8 cellular contexts compared by ENCODE assay signal in genomic region chr9:33924978-33925797, GRCh38.
DNase-seq lines count a peak whose midpoint lies in the region; ATAC-seq and TF ChIP-seq lines count a peak whose summit lies in the region.

No MANE protein-coding gene starts in this region.

- H3K27ac Mint-ChIP-seq in activated naive CD4-positive, alpha-beta T cell treated with anti-CD3 and anti-CD28 coated beads, Interleukin-2, amount 10 ng/mL, durations not matched to agents 7 days and 5 days: peak overlapping the region; percentile 37

- no peak overlapping the region for H3K9ac ChIP-seq in MM.1S (ENCODE audit: low read length)

- no peak overlapping the region for H3K4me3 ChIP-seq in MM.1S (ENCODE audit: low read length)

- no peak overlapping the region for H2AFZ ChIP-seq in MM.1S (ENCODE audit: low read length)

- peaks cover 13% of the 10 kb centered on the region for H3K79me2 ChIP-seq in MM.1S (ENCODE audit: low read length)

- H3F3A ChIP-seq in MM.1S (ENCODE audit: insufficient read depth, low read length): no peaks in the 10 kb centered on the region

- intact Hi-C loops in left ventricle myocardium superior (cut with micrococcal nuclease): no loop called here

- no peaks in the 10 kb centered on the region for H4K20me1 ChIP-seq in MM.1S (ENCODE audit: insufficient read depth, low read length)

- ATAC-seq in left ventricle myocardium superior (peak; percentile 72), HG02763 (IDR thresholded peaks at IDR 0.05; ENCODE audit: unreplicated experiment) (no peak), GM19397 (IDR thresholded peaks at IDR 0.05; ENCODE audit: unreplicated experiment) (no peak)

- no peaks in the 10 kb centered on the region for H3K4me1 Mint-ChIP-seq in activated naive CD4-positive, alpha-beta T cell treated with anti-CD3 and anti-CD28 coated beads, Interleukin-2, amount 10 ng/mL, durations not matched to agents 7 days and 5 days

- H3K9me2 ChIP-seq in MM.1S (replicated peaks; ENCODE audit: insufficient read depth, low read length): no peaks in the 10 kb centered on the region

- H3K36me3 Mint-ChIP-seq in activated naive CD4-positive, alpha-beta T cell treated with anti-CD3 and anti-CD28 coated beads, Interleukin-2, amount 10 ng/mL, durations not matched to agents 7 days and 5 days: peaks cover 53% of the 10 kb centered on the region

- no peaks in the 10 kb centered on the region for H3K27me3 Mint-ChIP-seq in activated naive CD4-positive, alpha-beta T cell treated with anti-CD3 and anti-CD28 coated beads, Interleukin-2, amount 10 ng/mL, durations not matched to agents 7 days and 5 days

- no peaks in the 10 kb centered on the region for H3K27me3 ChIP-seq in MM.1S (replicated peaks; ENCODE audit: insufficient read depth, low read length)

- no peaks in the 10 kb centered on the region for H3K9me3 Mint-ChIP-seq in activated naive CD4-positive, alpha-beta T cell treated with anti-CD3 and anti-CD28 coated beads, Interleukin-2, amount 10 ng/mL, durations not matched to agents 7 days and 5 days

- no peak overlapping the region for H3K27ac ChIP-seq in MM.1S (ENCODE audit: low read length)

- DNase-seq in activated naive CD4-positive, alpha-beta T cell treated with anti-CD3 and anti-CD28 coated beads, Interleukin-2, amount 10 ng/mL, durations not matched to agents 7 days and 5 days: peak; percentile 46
- no peak for DNase-seq in activated naive CD4-positive, alpha-beta T cell treated with anti-CD3 and anti-CD28 coated beads, Interleukin-2, amount 50 U/mL, for 16 hours
- peak; percentile 19 for DNase-seq in MM.1S
- DNase-seq in amniotic epithelial cell (ENCODE audit: low read depth): peak; percentile 57
- DNase-seq in left ventricle myocardium superior: peak; percentile 46
- peak; percentile 61 for DNase-seq in putamen (ENCODE audit: low spot score)

- H3K9me3 ChIP-seq in MM.1S (replicated peaks; ENCODE audit: insufficient read depth, low read length): no peaks in the 10 kb centered on the region

- H3K4me1 ChIP-seq in MM.1S (ENCODE audit: low read length): no peaks in the 10 kb centered on the region

- peak; percentile 40 for TF ChIP-seq CTCF in MM.1S (IDR thresholded peaks at IDR 0.05; ENCODE audit: low read length)

- 0 out of 2 replicates have a peak, but pooled peaks cover 12% of the 10 kb centered on the region for H3K36me3 ChIP-seq in MM.1S (replicated peaks; ENCODE audit: insufficient read depth, low read length)

- CTCF ChIA-PET in activated naive CD4-positive, alpha-beta T cell treated with anti-CD3 and anti-CD28 coated beads, Interleukin-2, amount 10 ng/mL, durations not matched to agents 7 days and 5 days (lab: Charles Lee): interaction anchor here (0.7 to 7.2 kb wide), 14 partner anchors 8 to 454 kb away, joined by 3 to 38 read pairs (median 3); no protein-coding TSS in a partner anchor

- H3K4me2 ChIP-seq in MM.1S (ENCODE audit: low read depth, low read length): no peak overlapping the region

- H3K4me3 Mint-ChIP-seq in activated naive CD4-positive, alpha-beta T cell treated with anti-CD3 and anti-CD28 coated beads, Interleukin-2, amount 10 ng/mL, durations not matched to agents 7 days and 5 days: no peak overlapping the region
